Comparison of ENCODE assay signal across 9 cellular contexts in the genomic region with DNA sequence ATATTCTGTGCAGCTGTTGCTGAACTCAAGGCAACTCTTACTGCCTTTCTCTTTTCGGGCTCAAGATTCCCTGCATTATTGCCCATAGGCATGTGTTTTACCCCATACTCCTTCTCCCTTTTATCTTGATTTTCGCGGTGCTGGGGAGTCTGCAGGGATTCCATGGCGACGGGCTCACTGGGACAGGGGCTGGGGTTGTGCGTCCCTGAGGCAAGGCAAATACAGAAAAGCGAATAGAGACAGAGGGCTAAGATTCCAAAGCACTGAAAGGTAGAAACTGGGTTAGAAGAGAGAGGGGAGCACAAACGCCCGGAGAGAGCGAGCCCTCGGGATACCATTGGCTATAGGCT. TPM values are rescaled to one million over a fixed set of nuclear protein-coding genes. Genes with fewer than 3 reads are reported as not detected.
DNase-seq lines count a peak whose midpoint lies in the region; ATAC-seq, FAIRE-seq and TF ChIP-seq lines count a peak whose summit lies in the region.
"Had no signal": no experiment of that assay in that cellular context is flagged by ENCODE, and none has a peak within 500 bp of the region (broad histone marks: within the 10 kb centered on the region; RNA-seq: fewer than 3 reads in every experiment).

No MANE protein-coding gene starts in this region.

- H3K36me3 ChIP-seq in lower lobe of right lung (peaks cover 12% of the 10 kb centered on the region), uterus (no peaks in the 10 kb centered on the region)

- FAIRE-seq in frontal cortex (lab: Jason Lieb, UNC), result no peak
- FAIRE-seq: A204.1 had no signal

- no peak for TF ChIP-seq POLR2A in uterus (IDR thresholded peaks at IDR 0.05)

- in situ Hi-C loops in astrocyte of the spinal cord (cut with HindIII; ENCODE audit: low sequenced_read_pairs), result no loop called here

- TF ChIP-seq CTCF in astrocyte of the spinal cord (IDR thresholded peaks at IDR 0.05; ENCODE audit: low read depth, low read length), result no peak
- TF ChIP-seq CTCF in lower lobe of right lung (IDR thresholded peaks at IDR 0.05), result no peak
- no peak for TF ChIP-seq CTCF in uterus (IDR thresholded peaks at IDR 0.05)

- intact Hi-C loops in lower lobe of right lung (cut with DNase I), result no loop called here
- intact Hi-C loops in uterus (cut with DNase I; ENCODE audit: low total_unique reads), result no loop called here

- peak; percentile 67 for DNase-seq in DMS53 (lab: John Stamatoyannopoulos, UW)
- DNase-seq in DMS53 treated with DMSO at 0.1 percent for 48 hours (lab: John Stamatoyannopoulos, UW; ENCODE audit: unreplicated experiment), result no peak
- no peak for DNase-seq in astrocyte of the spinal cord (ENCODE audit: low read depth, low spot score)
- no peak for DNase-seq in lower lobe of right lung
- DNase-seq in uterus, result no peak
- no peak for DNase-seq in frontal cortex (ENCODE audit: low spot score in 2 of 2)
- DNase-seq in NCI-H2107 (lab: John Stamatoyannopoulos, UW), result no peak

- H3K9me3 ChIP-seq in lower lobe of right lung (no peaks in the 10 kb centered on the region), uterus (no peaks in the 10 kb centered on the region)

- H3K27ac ChIP-seq in lower lobe of right lung, result peak overlapping the region; percentile 97
- H3K27ac ChIP-seq in uterus, result peak overlapping the region; percentile 92 to 96

- ATAC-seq in HG03175 (IDR thresholded peaks at IDR 0.05; ENCODE audit: unreplicated experiment), result peak; percentile 26
- peak in 1 of 2 donors; percentile 7 for ATAC-seq in lower lobe of right lung

- H3K4me3 ChIP-seq in astrocyte of the spinal cord (ENCODE audit: low read depth, low read length) (peak overlapping the region; percentile 63), lower lobe of right lung (peak overlapping the region; percentile 79), uterus (peak overlapping the region; percentile 68 to 80)

- peaks cover 28% of the 10 kb centered on the region for H3K4me1 ChIP-seq in lower lobe of right lung
- no peaks in the 10 kb centered on the region for H3K4me1 ChIP-seq in uterus

- H3K27me3 ChIP-seq in lower lobe of right lung (ENCODE audit: low read depth), result no peaks in the 10 kb centered on the region
- H3K27me3 ChIP-seq in uterus, result no peaks in the 10 kb centered on the region

RNA-seq across cellular contexts. Expression of a gene that starts 0.5 kb away (rescaled TPM):
- 16.9 TPM for total RNA-seq in lower lobe of right lung
- total RNA-seq in uterus, result 10 to 100 TPM in 2 of 4 donors, 1 to 10 TPM in 1, under 1 TPM in 1; 0.29 to 17.4 (median 9.2) TPM
- total RNA-seq in frontal cortex, result 6.9 TPM

RNA-seq across cellular contexts. Expression of a gene that starts 8.1 kb away (rescaled TPM):
- total RNA-seq in lower lobe of right lung, result not detected
- 10 to 100 TPM in 1 of 4 donors, under 1 TPM in 1, not detected in 2; 0.37 to 12.2 TPM for total RNA-seq in uterus
- 10.6 TPM for total RNA-seq in frontal cortex

RNA-seq across cellular contexts. Expression of a gene that starts 52.9 kb away (rescaled TPM):
- total RNA-seq in lower lobe of right lung, result 1.7 TPM
- 1 to 10 TPM in 1 of 4 donors, not detected in 3; 2.2 TPM for total RNA-seq in uterus
- total RNA-seq in frontal cortex, result 0.41 TPM
